ENCODE assay signal across 2 cellular contexts in the genomic region with DNA sequence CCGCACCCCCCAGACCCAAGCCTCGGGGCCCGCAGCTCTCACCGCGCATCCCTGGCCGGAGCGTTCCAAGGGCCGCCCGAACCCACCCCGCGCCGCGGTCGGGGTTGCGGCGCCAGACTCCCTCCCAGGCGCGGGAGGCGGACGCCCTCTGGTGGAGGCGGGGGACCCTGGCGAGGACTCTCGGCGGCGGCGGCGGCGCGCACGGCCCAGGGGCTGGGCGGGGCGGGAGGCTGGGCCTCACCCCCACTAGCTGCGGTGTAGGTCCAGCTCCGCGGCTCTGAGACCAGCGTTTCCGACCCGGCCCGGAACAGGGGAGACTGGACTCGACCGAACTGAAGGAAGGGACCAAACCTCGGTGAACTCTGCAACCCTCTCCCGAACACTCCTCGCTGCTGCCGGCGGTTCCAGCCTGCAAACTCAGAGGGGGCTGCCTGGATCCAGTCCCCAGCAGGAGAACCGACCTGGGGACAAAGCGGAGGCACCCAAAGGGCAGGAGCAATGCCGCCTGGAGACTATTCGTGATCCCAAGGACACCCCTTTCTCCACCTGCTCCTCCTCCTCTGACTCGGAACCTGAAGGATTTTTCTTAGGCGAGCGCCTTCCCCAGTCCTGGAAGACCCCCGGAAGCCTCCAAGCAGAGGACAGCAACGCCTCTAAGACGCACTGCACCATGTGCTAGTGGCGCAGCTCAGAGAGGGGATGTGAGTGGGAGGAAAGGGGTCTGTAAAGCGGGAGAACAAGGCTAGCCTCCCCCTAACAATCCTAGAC.
A peak's percentile ranks its signal among the peaks of the same experiment; 100 is the strongest.
TF ChIP-seq lines count a peak whose summit lies in the region.

No MANE protein-coding gene starts in this region.

TF ChIP-seq in GM23338, 12 proteins besides CTCF, POLR2A, EP300 and RAD21 (continues in another document):
- TF ChIP-seq POLR2AphosphoS5 (IDR thresholded peaks at IDR 0.05; ENCODE audit: low read depth) (no peak), ZNF114 (CRISPR knock-in tag; IDR thresholded peaks at IDR 0.05) (no peak), STAT1 (IDR thresholded peaks at IDR 0.05; ENCODE audit: unreplicated experiment) (no peak), EZH2phosphoT487 (IDR thresholded peaks at IDR 0.05; ENCODE audit: unreplicated experiment) (no peak), NANOG (IDR thresholded peaks at IDR 0.05; ENCODE audit: borderline replicate concordance) (no peak), ZNF331 (CRISPR knock-in tag; IDR thresholded peaks at IDR 0.05; ENCODE audit: low read depth) (no peak)
- TF ChIP-seq, protein P1, sequence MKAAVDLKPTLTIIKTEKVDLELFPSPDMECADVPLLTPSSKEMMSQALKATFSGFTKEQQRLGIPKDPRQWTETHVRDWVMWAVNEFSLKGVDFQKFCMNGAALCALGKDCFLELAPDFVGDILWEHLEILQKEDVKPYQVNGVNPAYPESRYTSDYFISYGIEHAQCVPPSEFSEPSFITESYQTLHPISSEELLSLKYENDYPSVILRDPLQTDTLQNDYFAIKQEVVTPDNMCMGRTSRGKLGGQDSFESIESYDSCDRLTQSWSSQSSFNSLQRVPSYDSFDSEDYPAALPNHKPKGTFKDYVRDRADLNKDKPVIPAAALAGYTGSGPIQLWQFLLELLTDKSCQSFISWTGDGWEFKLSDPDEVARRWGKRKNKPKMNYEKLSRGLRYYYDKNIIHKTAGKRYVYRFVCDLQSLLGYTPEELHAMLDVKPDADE (IDR thresholded peaks at IDR 0.05) = no peak
- TF ChIP-seq, protein P2, sequence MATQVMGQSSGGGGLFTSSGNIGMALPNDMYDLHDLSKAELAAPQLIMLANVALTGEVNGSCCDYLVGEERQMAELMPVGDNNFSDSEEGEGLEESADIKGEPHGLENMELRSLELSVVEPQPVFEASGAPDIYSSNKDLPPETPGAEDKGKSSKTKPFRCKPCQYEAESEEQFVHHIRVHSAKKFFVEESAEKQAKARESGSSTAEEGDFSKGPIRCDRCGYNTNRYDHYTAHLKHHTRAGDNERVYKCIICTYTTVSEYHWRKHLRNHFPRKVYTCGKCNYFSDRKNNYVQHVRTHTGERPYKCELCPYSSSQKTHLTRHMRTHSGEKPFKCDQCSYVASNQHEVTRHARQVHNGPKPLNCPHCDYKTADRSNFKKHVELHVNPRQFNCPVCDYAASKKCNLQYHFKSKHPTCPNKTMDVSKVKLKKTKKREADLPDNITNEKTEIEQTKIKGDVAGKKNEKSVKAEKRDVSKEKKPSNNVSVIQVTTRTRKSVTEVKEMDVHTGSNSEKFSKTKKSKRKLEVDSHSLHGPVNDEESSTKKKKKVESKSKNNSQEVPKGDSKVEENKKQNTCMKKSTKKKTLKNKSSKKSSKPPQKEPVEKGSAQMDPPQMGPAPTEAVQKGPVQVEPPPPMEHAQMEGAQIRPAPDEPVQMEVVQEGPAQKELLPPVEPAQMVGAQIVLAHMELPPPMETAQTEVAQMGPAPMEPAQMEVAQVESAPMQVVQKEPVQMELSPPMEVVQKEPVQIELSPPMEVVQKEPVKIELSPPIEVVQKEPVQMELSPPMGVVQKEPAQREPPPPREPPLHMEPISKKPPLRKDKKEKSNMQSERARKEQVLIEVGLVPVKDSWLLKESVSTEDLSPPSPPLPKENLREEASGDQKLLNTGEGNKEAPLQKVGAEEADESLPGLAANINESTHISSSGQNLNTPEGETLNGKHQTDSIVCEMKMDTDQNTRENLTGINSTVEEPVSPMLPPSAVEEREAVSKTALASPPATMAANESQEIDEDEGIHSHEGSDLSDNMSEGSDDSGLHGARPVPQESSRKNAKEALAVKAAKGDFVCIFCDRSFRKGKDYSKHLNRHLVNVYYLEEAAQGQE (IDR thresholded peaks at IDR 0.05; ENCODE audit: unreplicated experiment) = no peak

TF ChIP-seq in SK-N-SH, 30 proteins besides CTCF, POLR2A, EP300 and RAD21:
- TF ChIP-seq SMC3 (IDR thresholded peaks at IDR 0.05; ENCODE audit: low read depth, low read length) (peak; percentile 58), CHD2 (IDR thresholded peaks at IDR 0.05; ENCODE audit: low read length, partially characterized antibody) (peak; percentile 27), POLR2AphosphoS5 (IDR thresholded peaks at IDR 0.05; ENCODE audit: low read depth, low read length) (peak; percentile 56; the same call in 1 of the 2 replicates), SIN3A (IDR thresholded peaks at IDR 0.05; ENCODE audit: borderline replicate concordance, low read depth, low read length) (0 out of 2 replicates have a peak, but pooled peaks have one; percentile 14), MXI1 (IDR thresholded peaks at IDR 0.05; ENCODE audit: low read depth, low read length) (0 out of 2 replicates have a peak, but pooled peaks have one; percentile 15), JUND (IDR thresholded peaks at IDR 0.05) (no peak), RFX5 (IDR thresholded peaks at IDR 0.05; ENCODE audit: low read length) (no peak)
- TF ChIP-seq, protein P3, sequence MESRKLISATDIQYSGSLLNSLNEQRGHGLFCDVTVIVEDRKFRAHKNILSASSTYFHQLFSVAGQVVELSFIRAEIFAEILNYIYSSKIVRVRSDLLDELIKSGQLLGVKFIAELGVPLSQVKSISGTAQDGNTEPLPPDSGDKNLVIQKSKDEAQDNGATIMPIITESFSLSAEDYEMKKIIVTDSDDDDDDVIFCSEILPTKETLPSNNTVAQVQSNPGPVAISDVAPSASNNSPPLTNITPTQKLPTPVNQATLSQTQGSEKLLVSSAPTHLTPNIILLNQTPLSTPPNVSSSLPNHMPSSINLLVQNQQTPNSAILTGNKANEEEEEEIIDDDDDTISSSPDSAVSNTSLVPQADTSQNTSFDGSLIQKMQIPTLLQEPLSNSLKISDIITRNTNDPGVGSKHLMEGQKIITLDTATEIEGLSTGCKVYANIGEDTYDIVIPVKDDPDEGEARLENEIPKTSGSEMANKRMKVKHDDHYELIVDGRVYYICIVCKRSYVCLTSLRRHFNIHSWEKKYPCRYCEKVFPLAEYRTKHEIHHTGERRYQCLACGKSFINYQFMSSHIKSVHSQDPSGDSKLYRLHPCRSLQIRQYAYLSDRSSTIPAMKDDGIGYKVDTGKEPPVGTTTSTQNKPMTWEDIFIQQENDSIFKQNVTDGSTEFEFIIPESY (IDR thresholded peaks at IDR 0.05; ENCODE audit: borderline replicate concordance, low read depth) = no peak
- TF ChIP-seq, protein P4, sequence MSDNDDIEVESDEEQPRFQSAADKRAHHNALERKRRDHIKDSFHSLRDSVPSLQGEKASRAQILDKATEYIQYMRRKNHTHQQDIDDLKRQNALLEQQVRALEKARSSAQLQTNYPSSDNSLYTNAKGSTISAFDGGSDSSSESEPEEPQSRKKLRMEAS (IDR thresholded peaks at IDR 0.05; ENCODE audit: low read depth) = peak; percentile 11; the same call in 1 of the 2 replicates
